Comparison of ENCODE assay signal across 17 cellular contexts in the genomic region with DNA sequence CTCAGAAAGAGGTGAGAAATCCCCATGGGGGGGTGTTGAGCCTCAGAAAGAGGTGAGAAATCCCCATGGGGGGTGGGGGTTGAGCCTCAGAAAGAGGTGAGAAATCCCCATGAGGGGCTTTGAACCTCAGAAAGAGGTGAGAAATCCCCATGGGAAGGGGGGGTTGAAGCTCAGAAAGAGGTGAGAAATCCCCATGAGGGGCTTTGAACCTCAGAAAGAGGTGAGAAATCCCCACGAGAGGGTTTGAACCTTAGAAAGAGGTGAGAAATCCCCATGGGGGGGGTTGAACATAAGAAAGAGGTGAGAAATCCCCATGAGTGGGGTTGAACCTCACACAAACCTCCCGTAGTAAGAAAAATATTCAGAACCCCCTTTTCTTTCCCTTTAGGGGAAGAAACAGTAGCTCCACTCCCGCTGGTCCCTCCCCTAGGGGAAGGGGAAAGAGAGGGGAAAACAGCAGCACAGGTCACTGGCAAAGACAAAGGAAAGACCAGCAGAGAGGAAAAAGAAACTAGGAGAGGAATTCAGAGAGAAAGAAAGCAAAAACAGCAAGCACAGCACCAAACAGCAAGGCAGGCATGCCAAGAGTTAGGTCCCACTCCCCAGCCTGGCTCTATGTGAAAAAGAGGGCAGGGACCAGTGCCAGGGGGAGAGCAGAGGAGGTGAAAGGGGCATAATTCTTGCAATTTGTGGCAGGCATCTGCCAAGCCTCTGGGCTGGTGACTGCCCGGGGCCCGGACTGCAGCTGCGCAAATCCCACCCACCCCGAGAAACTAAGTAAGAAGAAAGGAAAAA. TPM values are rescaled to one million over a fixed set of nuclear protein-coding genes. Genes with fewer than 3 reads are reported as not detected.
A peak's percentile ranks its signal among the peaks of the same experiment; 100 is the strongest.
DNase-seq lines count a peak whose midpoint lies in the region; ATAC-seq and FAIRE-seq lines count a peak whose summit lies in the region.
"Had no signal": no experiment of that assay in that cellular context is flagged by ENCODE, and none has a peak within 500 bp of the region (broad histone marks: within the 10 kb centered on the region; RNA-seq: fewer than 3 reads in every experiment).

No MANE protein-coding gene starts in this region.

- H3K27ac Mint-ChIP-seq in CD8-positive, alpha-beta memory T cell, result peak overlapping the region; percentile 59 to 93 (median 78)
- peak overlapping the region; percentile 17 for H3K27ac Mint-ChIP-seq in activated T-helper 17 cell treated with anti-CD3 and anti-CD28 coated beads, Interleukin-2, amount 50 U/mL, for 72 hours

- no peak overlapping the region for H3K23ac ChIP-seq in mesendoderm (ENCODE audit: low read length)

- CTCF ChIA-PET in CD8-positive, alpha-beta memory T cell (lab: Charles Lee), result no interaction called here

- H2BK120ac ChIP-seq in mesendoderm (ENCODE audit: low read depth, low read length), result peak overlapping the region; percentile 52

- no peaks in the 10 kb centered on the region for H3K36me3 Mint-ChIP-seq in CD8-positive, alpha-beta memory T cell
- no peaks in the 10 kb centered on the region for H3K36me3 Mint-ChIP-seq in activated T-helper 17 cell treated with anti-CD3 and anti-CD28 coated beads, Interleukin-2, amount 50 U/mL, for 72 hours (ENCODE audit: low read depth)

- peak; percentile 35 for FAIRE-seq in GM18507 (lab: Jason Lieb, UNC)
- FAIRE-seq: HTR-8/SVneo had no signal

- H2BK15ac ChIP-seq in mesendoderm (replicated peaks; ENCODE audit: low read depth), result no peak overlapping the region

- H4K5ac ChIP-seq in mesendoderm (ENCODE audit: low read length), result no peak overlapping the region

- no peaks in the 10 kb centered on the region for H3K79me1 ChIP-seq in mesendoderm (ENCODE audit: low read length)

- peaks cover 17% of the 10 kb centered on the region for H3K4me1 ChIP-seq in CD8-positive, alpha-beta memory T cell (ENCODE audit: insufficient read depth, low read length)
- H3K4me1 ChIP-seq in mesendoderm (ENCODE audit: control insufficient read depth, low read depth, low read length) (peaks cover under 1% of the 10 kb centered on the region), SJCRH30 (no peaks in the 10 kb centered on the region)
- H3K4me1 ChIP-seq: left ventricle myocardium inferior had no signal

- ATAC-seq in activated T-helper 17 cell treated with anti-CD3 and anti-CD28 coated beads, Interleukin-2, amount 50 U/mL, for 72 hours (replicated peaks), result peak; percentile 48
- ATAC-seq in HG03045 (IDR thresholded peaks at IDR 0.05; ENCODE audit: unreplicated experiment), result no peak
- ATAC-seq: right cardiac atrium had no signal

- DNase-seq in CD8-positive, alpha-beta memory T cell, result no peak
- no peak for DNase-seq in GM18507 (ENCODE audit: extremely low spot score, insufficient read length, low read depth)
- DNase-seq in mesendoderm, result peak; percentile 13
- DNase-seq in NCI-H524 treated with DMSO at 0.1 percent for 48 hours (lab: John Stamatoyannopoulos, UW), result no peak
- no peak for DNase-seq in SJCRH30
- DNase-seq: amniotic stem cell, hippocampal formation, left ventricle myocardium inferior, NCI-H2227 treated with DMSO at 0.1 percent for 48 hours, OCI-M1, right cardiac atrium, stomach had no signal

- peaks cover 33 to 38% (median 34%) of the 10 kb centered on the region in 3 donors for H3K4me1 Mint-ChIP-seq in CD8-positive, alpha-beta memory T cell
- H3K4me1 Mint-ChIP-seq in activated T-helper 17 cell treated with anti-CD3 and anti-CD28 coated beads, Interleukin-2, amount 50 U/mL, for 72 hours, result peaks cover 19% of the 10 kb centered on the region
- H3K4me1 Mint-ChIP-seq: neural crest cell had no signal

- no peaks in the 10 kb centered on the region for H3K27me3 ChIP-seq in CD8-positive, alpha-beta memory T cell (ENCODE audit: insufficient read depth, low read length, poor library complexity, severe bottlenecking)
- no peaks in the 10 kb centered on the region for H3K27me3 ChIP-seq in mesendoderm (ENCODE audit: insufficient read depth, low read length, poor library complexity)
- no peaks in the 10 kb centered on the region for H3K27me3 ChIP-seq in SJCRH30
- H3K27me3 ChIP-seq: stomach had no signal

- H3K36me3 ChIP-seq in CD8-positive, alpha-beta memory T cell (ENCODE audit: insufficient read depth, low read length), result no peaks in the 10 kb centered on the region
- H3K36me3 ChIP-seq in mesendoderm (ENCODE audit: control insufficient read depth, insufficient read depth, low read length) (no peaks in the 10 kb centered on the region), SJCRH30 (no peaks in the 10 kb centered on the region)
- H3K36me3 ChIP-seq: left ventricle myocardium inferior, stomach had no signal

- H3K4me3 Mint-ChIP-seq in CD8-positive, alpha-beta memory T cell, result peak overlapping the region in 3 of 7 donors; percentile 2 to 30 (median 23)
- H3K4me3 Mint-ChIP-seq in activated T-helper 17 cell treated with anti-CD3 and anti-CD28 coated beads, Interleukin-2, amount 50 U/mL, for 72 hours, result peak overlapping the region; percentile 35
- H3K4me3 Mint-ChIP-seq: neural crest cell had no signal

- H3K9ac ChIP-seq in mesendoderm (ENCODE audit: low read length), result no peak overlapping the region

- no peak overlapping the region for H2BK5ac ChIP-seq in mesendoderm (ENCODE audit: low read length)

- no peak overlapping the region for H3K27ac ChIP-seq in CD8-positive, alpha-beta memory T cell (ENCODE audit: low read depth, low read length)
- H3K27ac ChIP-seq in mesendoderm (ENCODE audit: low read depth, low read length), result no peak overlapping the region
- H3K27ac ChIP-seq in SJCRH30, result no peak overlapping the region
- H3K27ac ChIP-seq: coronary artery, left ventricle myocardium inferior, stomach had no signal

- H3K56ac ChIP-seq in mesendoderm (ENCODE audit: low read length), result no peak overlapping the region

- H2AK5ac ChIP-seq in mesendoderm (ENCODE audit: low read length), result no peak overlapping the region

- POLR2A ChIA-PET in CD8-positive, alpha-beta memory T cell (lab: Charles Lee), result interaction anchor here (0.6 kb wide), 2 partner anchors 22 to 957 kb away, joined by 3 to 4 read pairs; no protein-coding TSS in a partner anchor

- no peaks in the 10 kb centered on the region for H3K79me2 ChIP-seq in mesendoderm (ENCODE audit: control insufficient read depth, insufficient read depth, low read length)

- H3K4ac ChIP-seq in mesendoderm (ENCODE audit: low read depth, low read length), result no peak overlapping the region

- H3K4me2 ChIP-seq in mesendoderm (ENCODE audit: low read length), result no peak overlapping the region

- H4K8ac ChIP-seq in mesendoderm (ENCODE audit: low read depth, low read length), result no peak overlapping the region

- no CpG with 5 or more reads among the region's 7 CpGs for WGBS in mesendoderm (ENCODE audit: extremely low coverage, insufficient coverage, low lambda C conversion rate)

- no peak overlapping the region for H3K4me3 ChIP-seq in CD8-positive, alpha-beta memory T cell (ENCODE audit: low read length)
- H3K4me3 ChIP-seq in mesendoderm (ENCODE audit: low read length) (no peak overlapping the region), SJCRH30 (no peak overlapping the region)
- H3K4me3 ChIP-seq: coronary artery, left ventricle myocardium inferior, stomach had no signal

- H3K18ac ChIP-seq in mesendoderm (ENCODE audit: low read length), result no peak overlapping the region

- no peaks in the 10 kb centered on the region for H3K9me3 ChIP-seq in CD8-positive, alpha-beta memory T cell (ENCODE audit: low read length)
- H3K9me3 ChIP-seq in SJCRH30 (replicated peaks), result no peaks in the 10 kb centered on the region
- H3K9me3 ChIP-seq: left ventricle myocardium inferior, stomach had no signal

- peaks cover 0 to 5% of the 10 kb centered on the region in 2 donors for H3K27me3 Mint-ChIP-seq in CD8-positive, alpha-beta memory T cell
- H3K27me3 Mint-ChIP-seq in activated T-helper 17 cell treated with anti-CD3 and anti-CD28 coated beads, Interleukin-2, amount 50 U/mL, for 72 hours, result peaks cover 3% of the 10 kb centered on the region

- peaks cover 0 to 6% (median 4%) of the 10 kb centered on the region in 5 donors for H3K9me3 Mint-ChIP-seq in CD8-positive, alpha-beta memory T cell
- H3K9me3 Mint-ChIP-seq in activated T-helper 17 cell treated with anti-CD3 and anti-CD28 coated beads, Interleukin-2, amount 50 U/mL, for 72 hours, result no peaks in the 10 kb centered on the region

RNA-seq across cellular contexts. Expression of gene GOPC, which starts 14.9 kb away (rescaled TPM):
- total RNA-seq in CD8-positive, alpha-beta memory T cell, result 10 to 100 TPM; 21.2 to 22.0 TPM
- 15.5 TPM for polyA plus RNA-seq in CD8-positive, alpha-beta memory T cell
- total RNA-seq in activated T-helper 17 cell treated with anti-CD3 and anti-CD28 coated beads, Interleukin-2, amount 50 U/mL, for 72 hours, result 10 to 100 TPM; 16.3 to 20.4 TPM
- 12.1 TPM for polyA plus RNA-seq in mesendoderm (2013, experiment 1 of 2)
- 12.3 TPM for polyA plus RNA-seq in mesendoderm (2013, experiment 2 of 2)
- total RNA-seq in SJCRH30 (2014; rRNA removed; shearing (Covaris generic)), result 45.8 and 49.5 TPM in 2 replicates

RNA-seq across cellular contexts. Expression of gene NUS1, which starts 58.1 kb away (rescaled TPM):
- total RNA-seq in CD8-positive, alpha-beta memory T cell, result 10 to 100 TPM; 62.5 to 62.6 TPM
- polyA plus RNA-seq in CD8-positive, alpha-beta memory T cell, result 16.0 TPM
- total RNA-seq in activated T-helper 17 cell treated with anti-CD3 and anti-CD28 coated beads, Interleukin-2, amount 50 U/mL, for 72 hours, result 10 to 100 TPM; 34.5 to 43.5 TPM
- 53.2 TPM for polyA plus RNA-seq in mesendoderm (2013, experiment 1 of 2)
- 52.3 TPM for polyA plus RNA-seq in mesendoderm (2013, experiment 2 of 2)
- total RNA-seq in SJCRH30 (2014; rRNA removed; shearing (Covaris generic)), result 21.3 and 22.5 TPM in 2 replicates
